ENCODE assay signal across 24 cellular contexts in the genomic region with DNA sequence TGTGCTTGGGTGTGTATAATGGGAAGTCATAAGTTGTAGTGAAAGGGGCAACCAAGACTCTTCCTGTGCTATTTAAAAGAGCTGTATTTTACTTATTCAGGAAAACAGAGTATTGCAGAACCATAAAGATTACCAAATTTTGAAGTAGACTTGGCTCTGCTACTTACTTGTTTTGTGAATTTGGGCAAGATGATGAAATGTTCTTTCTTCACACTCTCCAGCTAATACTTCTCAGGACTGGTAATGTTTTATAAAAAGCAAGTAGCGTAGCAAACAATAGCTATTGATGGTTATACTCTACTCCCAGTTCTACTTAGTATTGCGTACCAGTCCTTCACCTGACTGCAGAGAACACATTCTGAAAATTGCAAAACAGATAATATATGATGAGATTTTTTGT.
DNase-seq lines count a peak whose midpoint lies in the region; ATAC-seq and TF ChIP-seq lines count a peak whose summit lies in the region.
"Had no signal": no experiment of that assay in that cellular context is flagged by ENCODE, and none has a peak within 500 bp of the region (broad histone marks: within the 10 kb centered on the region; RNA-seq: fewer than 3 reads in every experiment).

No MANE protein-coding gene starts in this region.

- H3K4me1 ChIP-seq in heart left ventricle (no peaks in the 10 kb centered on the region), aorta (ENCODE audit: control insufficient read depth in 1 of 2, insufficient read depth in 2 of 2, low read length in 2 of 2) (no peaks in the 10 kb centered on the region)
- H3K4me1 ChIP-seq: A549, BLaER1 had no signal

- no peak overlapping the region for H3K4me3 Mint-ChIP-seq in activated T-helper 17 cell treated with anti-CD3 and anti-CD28 coated beads, Interleukin-2, amount 50 U/mL, for 72 hours
- no peak overlapping the region for H3K4me3 Mint-ChIP-seq in memory B cell
- H3K4me3 Mint-ChIP-seq: CD4-positive, alpha-beta memory T cell; GM23338 had no signal

- H3K4me3 ChIP-seq in heart left ventricle (no peak overlapping the region), aorta (ENCODE audit: low read length in 2 of 2) (no peak overlapping the region)
- H3K4me3 ChIP-seq: A549, BLaER1, GM23338 had no signal

- TF ChIP-seq POLR2A in heart left ventricle (IDR thresholded peaks at IDR 0.05), result no peak

- H3K27ac ChIP-seq in heart left ventricle (no peak overlapping the region), aorta (ENCODE audit: low read depth in 1 of 2, low read length in 2 of 2) (no peak overlapping the region)
- H3K27ac ChIP-seq: A549, BLaER1, HL-60 had no signal

- intact Hi-C loops in left ventricle myocardium superior (cut with micrococcal nuclease) (no loop called here), heart left ventricle (cut with DNase I) (no loop called here), aorta (cut with DNase I) (no loop called here)

- H3K27ac Mint-ChIP-seq in activated T-helper 17 cell treated with anti-CD3 and anti-CD28 coated beads, Interleukin-2, amount 50 U/mL, for 72 hours, result peak overlapping the region; percentile 9
- H3K27ac Mint-ChIP-seq in memory B cell, result peak overlapping the region; percentile 26
- H3K27ac Mint-ChIP-seq: GM23338 had no signal

- no peak for DNase-seq in left ventricle myocardium superior
- no peak for DNase-seq in heart left ventricle
- no peak for DNase-seq in memory B cell (ENCODE audit: low spot score in 2 of 2)
- DNase-seq in aorta, result no peak
- DNase-seq in T-helper 2 cell, result no peak
- no peak for DNase-seq in islet precursor cell
- DNase-seq in activated T-cell treated with anti-CD3 and anti-CD28 coated beads for 4 hours, result no peak
- DNase-seq: CD4-positive, alpha-beta memory T cell; DND-41; HCEC 1CT; KBM-7; NCI-H1105; NCI-H146; NCI-H2029; NCI-H345; NCI-H524; NCI-H82 had no signal

- H3K9me3 Mint-ChIP-seq in activated T-helper 17 cell treated with anti-CD3 and anti-CD28 coated beads, Interleukin-2, amount 50 U/mL, for 72 hours, result no peaks in the 10 kb centered on the region
- no peaks in the 10 kb centered on the region for H3K9me3 Mint-ChIP-seq in memory B cell
- H3K9me3 Mint-ChIP-seq: CD4-positive, alpha-beta memory T cell; GM23338 had no signal

- ATAC-seq in left ventricle myocardium superior, result peak; percentile 32
- ATAC-seq in heart left ventricle, result no peak
- ATAC-seq in activated T-helper 17 cell treated with anti-CD3 and anti-CD28 coated beads, Interleukin-2, amount 50 U/mL, for 72 hours (replicated peaks), result no peak
- ATAC-seq in memory B cell (ENCODE audit: low read depth), result no peak
- peak; percentile 48 for ATAC-seq in aorta (ENCODE audit: low FRiP score)
- ATAC-seq: A549, GM23338, HepG2, Panc1 had no signal

- H3K36me3 Mint-ChIP-seq in activated T-helper 17 cell treated with anti-CD3 and anti-CD28 coated beads, Interleukin-2, amount 50 U/mL, for 72 hours (ENCODE audit: low read depth), result peaks cover 63% of the 10 kb centered on the region
- peaks cover 39% of the 10 kb centered on the region for H3K36me3 Mint-ChIP-seq in memory B cell

- no peaks in the 10 kb centered on the region for H3K27me3 ChIP-seq in heart left ventricle
- H3K27me3 ChIP-seq in aorta (ENCODE audit: control insufficient read depth in 1 of 2, insufficient read depth in 2 of 2, low read length in 1 of 2), result no peaks in the 10 kb centered on the region
- H3K27me3 ChIP-seq: BLaER1 had no signal

- no peaks in the 10 kb centered on the region for H3K27me3 Mint-ChIP-seq in activated T-helper 17 cell treated with anti-CD3 and anti-CD28 coated beads, Interleukin-2, amount 50 U/mL, for 72 hours
- no peaks in the 10 kb centered on the region for H3K27me3 Mint-ChIP-seq in memory B cell
- H3K27me3 Mint-ChIP-seq: CD4-positive, alpha-beta memory T cell had no signal

- TF ChIP-seq CTCF in heart left ventricle (IDR thresholded peaks at IDR 0.05), result no peak

- H3K4me1 Mint-ChIP-seq in activated T-helper 17 cell treated with anti-CD3 and anti-CD28 coated beads, Interleukin-2, amount 50 U/mL, for 72 hours, result peaks cover 38% of the 10 kb centered on the region
- H3K4me1 Mint-ChIP-seq in memory B cell, result peaks cover 25% of the 10 kb centered on the region
- H3K4me1 Mint-ChIP-seq: GM23338 had no signal

- 88 to 94% (median 92%) methylated on average over 2 of the region's 2 CpGs for WGBS in heart left ventricle, 4 donors
- 81 to 92% methylated on average over 2 of the region's 2 CpGs for WGBS in aorta, 2 donors

- H3K36me3 ChIP-seq in heart left ventricle (no peaks in the 10 kb centered on the region), aorta (ENCODE audit: control insufficient read depth in 1 of 2, insufficient read depth in 2 of 2, low read length in 1 of 2) (no peaks in the 10 kb centered on the region)

- H3K9me3 ChIP-seq in heart left ventricle (no peaks in the 10 kb centered on the region), aorta (ENCODE audit: control insufficient read depth, low read length) (no peaks in the 10 kb centered on the region)
- H3K9me3 ChIP-seq: A549, BLaER1 had no signal

Comparison
In these comparisons a context has a peak if more than half of its experiments do, and no peak if none do; other contexts are left out.
1. ATAC-seq: peak in left ventricle myocardium superior (single experiment) and aorta (single experiment); none in heart left ventricle (0 of 4), activated T-helper 17 cell treated with anti-CD3 and anti-CD28 coated beads, Interleukin-2, amount 50 U/mL, for 72 hours (single experiment) and memory B cell (single experiment).